ENCODE assay signal across 8 cellular contexts in genomic region chr12:1093166-1093751, GRCh38.
DNase-seq lines count a peak whose midpoint lies in the region; ATAC-seq and TF ChIP-seq lines count a peak whose summit lies in the region.

No MANE protein-coding gene starts in this region.

- no peak overlapping the region for H2AFZ ChIP-seq in OCI-LY3 (ENCODE audit: low read depth, low read length)

- H3K79me2 ChIP-seq in OCI-LY3 (ENCODE audit: low read length) = peaks cover 12% of the 10 kb centered on the region

- H4K20me1 ChIP-seq in OCI-LY3 (ENCODE audit: insufficient read depth, low read length) = peaks cover 12% of the 10 kb centered on the region; the same call in 1 of the 2 replicates

- intact Hi-C loops in breast epithelium (cut with DNase I; ENCODE audit: low total_unique reads) = no loop called here
- intact Hi-C loops in upper lobe of right lung (cut with DNase I) = no loop called here

- H3K27me3 ChIP-seq in OCI-LY3 (ENCODE audit: low read depth, low read length) (no peaks in the 10 kb centered on the region), breast epithelium (no peaks in the 10 kb centered on the region), upper lobe of right lung (no peaks in the 10 kb centered on the region)

- no peak overlapping the region for H3K4me2 ChIP-seq in OCI-LY3 (ENCODE audit: low read length)

- H3K9me3 ChIP-seq in OCI-LY3 (ENCODE audit: insufficient read depth, low read length) (no peaks in the 10 kb centered on the region), breast epithelium (no peaks in the 10 kb centered on the region), upper lobe of right lung (no peaks in the 10 kb centered on the region)

- TF ChIP-seq POLR2A in breast epithelium (IDR thresholded peaks at IDR 0.05) = no peak

- H3K36me3 ChIP-seq in OCI-LY3 (replicated peaks; ENCODE audit: low read depth, low read length) (no peaks in the 10 kb centered on the region), breast epithelium (no peaks in the 10 kb centered on the region), upper lobe of right lung (no peaks in the 10 kb centered on the region)

- peak; percentile 76 for TF ChIP-seq CTCF in OCI-LY3 (IDR thresholded peaks at IDR 0.05; ENCODE audit: low read depth, low read length)
- TF ChIP-seq CTCF in breast epithelium (IDR thresholded peaks at IDR 0.05) = peak in 2 of 3 donors; percentile 58 to 61
- TF ChIP-seq CTCF in upper lobe of right lung (IDR thresholded peaks at IDR 0.05) = peak; percentile 72

- no peak overlapping the region for H3K4me3 ChIP-seq in Jurkat, Clone E6-1 (ENCODE audit: low read length)
- no peak overlapping the region for H3K4me3 ChIP-seq in OCI-LY3 (ENCODE audit: low read length)
- no peak overlapping the region for H3K4me3 ChIP-seq in breast epithelium
- no peak overlapping the region for H3K4me3 ChIP-seq in upper lobe of right lung

- H3K9ac ChIP-seq in OCI-LY3 (ENCODE audit: low read length) = no peak overlapping the region

- peak; percentile 81 for ATAC-seq in upper lobe of right lung

- no peak overlapping the region for H3K27ac ChIP-seq in OCI-LY3 (ENCODE audit: low read length)
- H3K27ac ChIP-seq in breast epithelium = no peak overlapping the region
- no peak overlapping the region for H3K27ac ChIP-seq in upper lobe of right lung

- DNase-seq in SIG-M5 treated with dmso at 0.1 percent for 504 hours (lab: John Stamatoyannopoulos, UW; ENCODE audit: unreplicated experiment) (peak; percentile 58), SIG-M5 (lab: John Stamatoyannopoulos, UW) (no peak), breast epithelium (ENCODE audit: low spot score in 2 of 2) (no peak), left kidney (ENCODE audit: low read depth, low spot score) (peak; percentile 85), upper lobe of right lung (no peak)
- DNase-seq in Jurkat, Clone E6-1 (ENCODE audit: low read depth, low spot score) = peak; percentile 57
- DNase-seq in stimulated activated naive CD4-positive, alpha-beta T cell treated with Interleukin-2 at 50 U/mL for 16 hours (lab: John Stamatoyannopoulos, UW) = no peak

- peaks cover 7% of the 10 kb centered on the region; the same call in 1 of the 2 replicates for H3K4me1 ChIP-seq in OCI-LY3 (ENCODE audit: low read length)
- H3K4me1 ChIP-seq in breast epithelium = no peaks in the 10 kb centered on the region
- peaks cover 5% of the 10 kb centered on the region for H3K4me1 ChIP-seq in upper lobe of right lung

Comparison
In these comparisons a context has a peak if more than half of its experiments do, and no peak if none do; other contexts are left out.
1. DNase-seq: peak in SIG-M5 treated with dmso at 0.1 percent for 504 hours (single experiment), Jurkat, Clone E6-1 (single experiment) and left kidney (single experiment); none in SIG-M5 (single experiment), breast epithelium (0 of 2), upper lobe of right lung (single experiment) and stimulated activated naive CD4-positive, alpha-beta T cell treated with Interleukin-2 at 50 U/mL for 16 hours (single experiment).
2. Peak in every context shown above with its lines, with median percentiles within 50 percentile points of each other: CTCF ChIP-seq.